ENCODE assay signal across 10 cellular contexts in genomic region chrX:69028006-69028760, GRCh38.
DNase-seq lines count a peak whose midpoint lies in the region; ATAC-seq and TF ChIP-seq lines count a peak whose summit lies in the region.
"Had no signal": no experiment of that assay in that cellular context is flagged by ENCODE, and none has a peak within 500 bp of the region (broad histone marks: within the 10 kb centered on the region; RNA-seq: fewer than 3 reads in every experiment).

No MANE protein-coding gene starts in this region.

- H3K4me1 Mint-ChIP-seq in effector memory CD8-positive, alpha-beta T cell (ENCODE audit: low read depth in 2 of 2) = no peaks in the 10 kb centered on the region
- H3K4me1 Mint-ChIP-seq in T-cell = no peaks in the 10 kb centered on the region
- H3K4me1 Mint-ChIP-seq: activated naive CD4-positive, alpha-beta T cell treated with anti-CD3 and anti-CD28 coated beads, Interleukin-2, amount 50 U/mL, for 24 hours had no signal

- H3K9me3 Mint-ChIP-seq in effector memory CD8-positive, alpha-beta T cell = no peaks in the 10 kb centered on the region
- H3K9me3 Mint-ChIP-seq in T-cell = no peaks in the 10 kb centered on the region
- H3K9me3 Mint-ChIP-seq: activated naive CD4-positive, alpha-beta T cell treated with anti-CD3 and anti-CD28 coated beads, Interleukin-2, amount 50 U/mL, for 24 hours had no signal

- peak; percentile 2 for DNase-seq in iPS-NIHi7 (ENCODE audit: extremely low spot score)
- DNase-seq in effector memory CD8-positive, alpha-beta T cell = no peak
- DNase-seq in iPS-NIHi11 (ENCODE audit: low spot score) = no peak
- no peak for DNase-seq in T-cell
- DNase-seq in GM03348 (ENCODE audit: low spot score) = no peak
- DNase-seq: NCI-H345 had no signal

- peak; percentile 92 for ATAC-seq in GM18505 (IDR thresholded peaks at IDR 0.05; ENCODE audit: unreplicated experiment)
- peak; percentile 95 for ATAC-seq in GM21529 (IDR thresholded peaks at IDR 0.05; ENCODE audit: unreplicated experiment)
- ATAC-seq in HG03521 (IDR thresholded peaks at IDR 0.05; ENCODE audit: unreplicated experiment) = peak; percentile 91
- no peak for ATAC-seq in effector memory CD8-positive, alpha-beta T cell (replicated peaks)
- ATAC-seq in T-cell (replicated peaks in 1 of 4) = no peak

- CTCF ChIA-PET in T-cell (lab: Charles Lee) = no interaction called here

- H3K27me3 Mint-ChIP-seq in effector memory CD8-positive, alpha-beta T cell = no peaks in the 10 kb centered on the region
- H3K27me3 Mint-ChIP-seq in T-cell = peaks cover 0 to 5% of the 10 kb centered on the region in 2 donors
- H3K27me3 Mint-ChIP-seq: activated naive CD4-positive, alpha-beta T cell treated with anti-CD3 and anti-CD28 coated beads, Interleukin-2, amount 50 U/mL, for 24 hours had no signal

- no peak overlapping the region for H3K4me3 Mint-ChIP-seq in effector memory CD8-positive, alpha-beta T cell
- H3K4me3 Mint-ChIP-seq in T-cell = no peak overlapping the region
- H3K4me3 Mint-ChIP-seq: activated naive CD4-positive, alpha-beta T cell treated with anti-CD3 and anti-CD28 coated beads, Interleukin-2, amount 50 U/mL, for 24 hours had no signal

- no peaks in the 10 kb centered on the region for H3K36me3 Mint-ChIP-seq in effector memory CD8-positive, alpha-beta T cell (ENCODE audit: insufficient read depth)
- H3K36me3 Mint-ChIP-seq in T-cell = no peaks in the 10 kb centered on the region
- H3K36me3 Mint-ChIP-seq: activated naive CD4-positive, alpha-beta T cell treated with anti-CD3 and anti-CD28 coated beads, Interleukin-2, amount 50 U/mL, for 24 hours had no signal

- POLR2A ChIA-PET in T-cell (lab: Charles Lee) = no interaction called here

- H3K27ac Mint-ChIP-seq in effector memory CD8-positive, alpha-beta T cell = no peak overlapping the region
- no peak overlapping the region for H3K27ac Mint-ChIP-seq in T-cell
- H3K27ac Mint-ChIP-seq: activated naive CD4-positive, alpha-beta T cell treated with anti-CD3 and anti-CD28 coated beads, Interleukin-2, amount 50 U/mL, for 24 hours had no signal

- no peak for TF ChIP-seq POLR2A in GM18505 (IDR thresholded peaks at IDR 0.05; ENCODE audit: borderline replicate concordance, extremely low read depth, insufficient read depth, insufficient read length)

Comparison
In these comparisons a context has a peak if more than half of its experiments do, and no peak if none do; other contexts are left out.
1. ATAC-seq: peak in GM18505 (single experiment), GM21529 (single experiment) and HG03521 (single experiment); none in effector memory CD8-positive, alpha-beta T cell (single experiment) and T-cell (0 of 4).